ENCODE assay signal across 27 cellular contexts in genomic region chr11:114025329-114025907, GRCh38. TPM values are rescaled to one million over a fixed set of nuclear protein-coding genes. Genes with fewer than 3 reads are reported as not detected.
"Had no signal": no experiment of that assay in that cellular context is flagged by ENCODE, and none has a peak within 500 bp of the region (broad histone marks: within the 10 kb centered on the region; RNA-seq: fewer than 3 reads in every experiment).

No MANE protein-coding gene starts in this region.

- DNase-seq: activated CD4-positive, CD25-positive, alpha-beta regulatory T cell treated with anti-CD3 and anti-CD28 coated beads, Interleukin-2, amount 50 U/mL, for 72 hours; activated CD8-positive, alpha-beta memory T cell treated with anti-CD3 and anti-CD28 coated beads for 24 hours; activated CD8-positive, alpha-beta memory T cell treated with anti-CD3 and anti-CD28 coated beads, Interleukin-2, amount 50 U/mL, for 48 hours; activated effector memory CD4-positive, alpha-beta T cell treated with Interleukin-2 at 50 U/mL for 16 hours; activated naive CD4-positive, alpha-beta T cell treated with anti-CD3 and anti-CD28 coated beads, Interleukin-2, amount 10 ng/mL, durations not matched to agents 7 days and 5 days; activated naive CD8-positive, alpha-beta T cell treated with anti-CD3 and anti-CD28 coated beads, Interleukin-2, amount 50 U/mL, for 24 hours; activated T-cell treated with anti-CD3 and anti-CD28 coated beads, Interleukin-2, amount 50 U/mL, for 48 hours; effector memory CD8-positive, alpha-beta T cell; foreskin fibroblast; left cardiac atrium; posterior cingulate gyrus; stimulated activated CD4-positive, alpha-beta T cell treated with anti-CD3 and anti-CD28 coated beads, Interleukin-2, amount 100 ng/mL, for 48 hours; stimulated activated naive CD8-positive, alpha-beta T cell treated with anti-CD3 and anti-CD28 coated beads, Interleukin-15, amount 100 ng/mL, for 72 hours; thyroid gland; uterus had no signal

- H3K27ac Mint-ChIP-seq: activated naive CD4-positive, alpha-beta T cell treated with anti-CD3 and anti-CD28 coated beads, Interleukin-2, amount 10 ng/mL, durations not matched to agents 7 days and 5 days; activated naive CD8-positive, alpha-beta T cell treated with anti-CD3 and anti-CD28 coated beads, Interleukin-2, amount 50 U/mL, for 24 hours; effector memory CD8-positive, alpha-beta T cell; mesothelial cell of epicardium; nephron; stimulated activated naive CD8-positive, alpha-beta T cell treated with anti-CD3 and anti-CD28 coated beads, Interleukin-15, amount 100 ng/mL, for 72 hours; T-helper 1 cell treated with Interleukin-12 subunit alpha and Interleukin-12 subunit beta and Interleukin-4 antibody, amounts not matched to agents 30 μg/mL and 1 μg/mL, for 36 hours had no signal

- H3K4me3 ChIP-seq: ascending aorta, breast epithelium, hepatocyte, lung, skin epidermis, thyroid gland, uterus had no signal

- H3K4me1 Mint-ChIP-seq: activated naive CD8-positive, alpha-beta T cell treated with anti-CD3 and anti-CD28 coated beads, Interleukin-2, amount 50 U/mL, for 24 hours; mesothelial cell of epicardium; nephron had no signal

- H3K36me3 ChIP-seq: ascending aorta, breast epithelium, thyroid gland, uterus had no signal

- ATAC-seq: activated naive CD8-positive, alpha-beta T cell treated with anti-CD3 and anti-CD28 coated beads, Interleukin-2, amount 50 U/mL, for 24 hours; effector memory CD8-positive, alpha-beta T cell; stimulated activated naive CD8-positive, alpha-beta T cell treated with anti-CD3 and anti-CD28 coated beads, Interleukin-15, amount 100 ng/mL, for 72 hours had no signal

- H3K4me2 ChIP-seq: hepatocyte had no signal

- H3K27me3 ChIP-seq: ascending aorta, thyroid gland, uterus had no signal

- H3K9me3 ChIP-seq: ascending aorta, breast epithelium, thyroid gland, uterus had no signal

- H3K27ac ChIP-seq: breast epithelium, hepatocyte, skin epidermis, thyroid gland, uterus had no signal

- H2AFZ ChIP-seq: hepatocyte had no signal

- FAIRE-seq: islet of Langerhans had no signal

- H3K36me3 Mint-ChIP-seq: activated naive CD4-positive, alpha-beta T cell treated with anti-CD3 and anti-CD28 coated beads, Interleukin-2, amount 10 ng/mL, durations not matched to agents 7 days and 5 days; mesothelial cell of epicardium had no signal

- H3K9me3 Mint-ChIP-seq: activated naive CD4-positive, alpha-beta T cell treated with anti-CD3 and anti-CD28 coated beads, Interleukin-2, amount 10 ng/mL, durations not matched to agents 7 days and 5 days; activated naive CD8-positive, alpha-beta T cell treated with anti-CD3 and anti-CD28 coated beads, Interleukin-2, amount 50 U/mL, for 24 hours; effector memory CD8-positive, alpha-beta T cell; mesothelial cell of epicardium; nephron; stimulated activated naive CD8-positive, alpha-beta T cell treated with anti-CD3 and anti-CD28 coated beads, Interleukin-15, amount 100 ng/mL, for 72 hours; T-helper 1 cell treated with Interleukin-12 subunit alpha and Interleukin-12 subunit beta and Interleukin-4 antibody, amounts not matched to agents 30 μg/mL and 1 μg/mL, for 36 hours had no signal

- H3K79me2 ChIP-seq: hepatocyte had no signal

- H3K4me1 ChIP-seq: breast epithelium, uterus had no signal

- H3K4me3 Mint-ChIP-seq: activated naive CD4-positive, alpha-beta T cell treated with anti-CD3 and anti-CD28 coated beads, Interleukin-2, amount 10 ng/mL, durations not matched to agents 7 days and 5 days; activated naive CD8-positive, alpha-beta T cell treated with anti-CD3 and anti-CD28 coated beads, Interleukin-2, amount 50 U/mL, for 24 hours; effector memory CD8-positive, alpha-beta T cell; mesothelial cell of epicardium; nephron; stimulated activated naive CD8-positive, alpha-beta T cell treated with anti-CD3 and anti-CD28 coated beads, Interleukin-15, amount 100 ng/mL, for 72 hours; T-helper 1 cell treated with Interleukin-12 subunit alpha and Interleukin-12 subunit beta and Interleukin-4 antibody, amounts not matched to agents 30 μg/mL and 1 μg/mL, for 36 hours had no signal

RNA-seq across cellular contexts. Expression of gene ZBTB16, which starts 34.1 kb away (rescaled TPM):
- total RNA-seq: mesothelial cell of epicardium had no signal

RNA-seq across cellular contexts. Expression of gene HTR3A, which starts 50.5 kb away (rescaled TPM):
- total RNA-seq: ascending aorta, cerebellum, dermis microvascular lymphatic vessel endothelial cell, glomerular endothelial cell, hepatocyte, mesothelial cell of epicardium, thyroid gland had no signal
- polyA plus RNA-seq: hepatocyte had no signal
